18 cellular contexts compared by ENCODE assay signal in genomic region chr1:100713636-100714035, GRCh38. TPM values are rescaled to one million over a fixed set of nuclear protein-coding genes. Genes with fewer than 3 reads are reported as not detected.
DNase-seq lines count a peak whose midpoint lies in the region; ATAC-seq and TF ChIP-seq lines count a peak whose summit lies in the region.
"Had no signal": no experiment of that assay in that cellular context is flagged by ENCODE, and none has a peak within 500 bp of the region (broad histone marks: within the 10 kb centered on the region; RNA-seq: fewer than 3 reads in every experiment).

No MANE protein-coding gene starts in this region.

- H3K4me2 ChIP-seq in mammary epithelial cell (ENCODE audit: insufficient read depth, low read depth, low read length): no peak overlapping the region
- H3K4me2 ChIP-seq: hepatocyte had no signal

- intact Hi-C loops in MCF 10A (cut with micrococcal nuclease): no loop called here
- intact Hi-C loops in mammary epithelial cell (cut with micrococcal nuclease): no loop called here
- intact Hi-C loops in activated CD4-positive, alpha-beta memory T cell treated with anti-CD3 and anti-CD28 coated beads for 36 hours (cut with micrococcal nuclease): loop anchor here (1.0 kb wide), 1 partner anchor 87 kb away; no protein-coding TSS in a partner anchor

- H3K27ac Mint-ChIP-seq in MCF 10A (ENCODE audit: low read depth, unreplicated experiment): no peak overlapping the region
- peak overlapping the region; percentile 90 for H3K27ac Mint-ChIP-seq in activated naive CD8-positive, alpha-beta T cell treated with anti-CD3 and anti-CD28 coated beads, Interleukin-2, amount 10 ng/mL, durations not matched to agents 7 days and 5 days
- H3K27ac Mint-ChIP-seq in stimulated activated naive CD8-positive, alpha-beta T cell treated with anti-CD3 and anti-CD28 coated beads, Interleukin-15, amount 100 ng/mL, for 72 hours: no peak overlapping the region
- H3K27ac Mint-ChIP-seq in activated CD4-positive, alpha-beta memory T cell treated with anti-CD3 and anti-CD28 coated beads for 36 hours: no peak overlapping the region
- H3K27ac Mint-ChIP-seq: activated CD4-positive, alpha-beta T cell treated with anti-CD3 and anti-CD28 coated beads, Interleukin-2, amount 10 ng/mL, durations not matched to agents 7 days and 5 days; CD4-positive, alpha-beta T cell had no signal

- CTCF ChIA-PET in MCF 10A (lab: Yijun Ruan, JAX): interaction anchor here (0.6 kb wide), 1 partner anchor 978 kb away, joined by 4 read pairs; no protein-coding TSS in a partner anchor
- CTCF ChIA-PET in mammary epithelial cell (lab: Charles Lee; ENCODE audit: low non-redundant PET): no interaction called here
- CTCF ChIA-PET in activated CD4-positive, alpha-beta memory T cell treated with anti-CD3 and anti-CD28 coated beads for 36 hours (lab: Charles Lee): interaction anchor here (1.0 kb wide), 1 partner anchor 155 kb away, joined by 3 read pairs; no protein-coding TSS in a partner anchor

- H3K79me2 ChIP-seq in mammary epithelial cell (ENCODE audit: insufficient read depth, low read length): no peaks in the 10 kb centered on the region
- H3K79me2 ChIP-seq: hepatocyte, parathyroid adenoma had no signal

- peak; percentile 47 for DNase-seq in MCF 10A (ENCODE audit: unreplicated experiment)
- no peak for DNase-seq in mammary epithelial cell
- peak; percentile 26 for DNase-seq in activated naive CD8-positive, alpha-beta T cell treated with anti-CD3 and anti-CD28 coated beads, Interleukin-2, amount 10 ng/mL, durations not matched to agents 7 days and 5 days
- peak; percentile 26 for DNase-seq in kidney tubule cell (ENCODE audit: low spot score)
- peak; percentile 12 to 29 for DNase-seq in stimulated activated naive CD8-positive, alpha-beta T cell treated with anti-CD3 and anti-CD28 coated beads, Interleukin-15, amount 100 ng/mL, for 72 hours
- no peak for DNase-seq in HuH-7 (ENCODE audit: low spot score)
- DNase-seq in activated CD4-positive, alpha-beta memory T cell treated with anti-CD3 and anti-CD28 coated beads for 36 hours: no peak
- DNase-seq: anterior cingulate cortex, GF-D8, NCI-H1092 treated with DMSO at 0.1 percent for 48 hours, SHP77, stomach had no signal

- peak; percentile 31 for ATAC-seq in activated naive CD8-positive, alpha-beta T cell treated with anti-CD3 and anti-CD28 coated beads, Interleukin-2, amount 10 ng/mL, durations not matched to agents 7 days and 5 days (ENCODE audit: low read depth)
- peak; percentile 29 for ATAC-seq in stimulated activated naive CD8-positive, alpha-beta T cell treated with anti-CD3 and anti-CD28 coated beads, Interleukin-15, amount 100 ng/mL, for 72 hours
- ATAC-seq in GM18517 (IDR thresholded peaks at IDR 0.05; ENCODE audit: unreplicated experiment): no peak

- no peak overlapping the region for H3K27ac ChIP-seq in mammary epithelial cell (ENCODE audit: insufficient read depth, low read depth, low read length)
- H3K27ac ChIP-seq: hepatocyte, parathyroid adenoma had no signal

- no peak overlapping the region for H2AFZ ChIP-seq in mammary epithelial cell (ENCODE audit: low read depth, low read length)
- H2AFZ ChIP-seq: hepatocyte, parathyroid adenoma had no signal

- dilution Hi-C loops in mammary epithelial cell (cut with HindIII; ENCODE audit: low sequenced_read_pairs): no loop called here

- POLR2A ChIA-PET in MCF 10A (lab: Yijun Ruan, JAX): no interaction called here
- POLR2A ChIA-PET in activated naive CD8-positive, alpha-beta T cell treated with anti-CD3 and anti-CD28 coated beads, Interleukin-2, amount 10 ng/mL, durations not matched to agents 7 days and 5 days (lab: Charles Lee): interaction anchor here (0.6 kb wide), 1 partner anchor 138 kb away, joined by 4 read pairs; no protein-coding TSS in a partner anchor
- POLR2A ChIA-PET in activated CD4-positive, alpha-beta memory T cell treated with anti-CD3 and anti-CD28 coated beads for 36 hours (lab: Charles Lee): interaction anchor here (0.6 kb wide), 1 partner anchor 129 kb away, joined by 3 read pairs; no protein-coding TSS in a partner anchor

- no peaks in the 10 kb centered on the region for H3K36me3 Mint-ChIP-seq in MCF 10A (ENCODE audit: insufficient read depth, unreplicated experiment)
- H3K36me3 Mint-ChIP-seq in activated naive CD8-positive, alpha-beta T cell treated with anti-CD3 and anti-CD28 coated beads, Interleukin-2, amount 10 ng/mL, durations not matched to agents 7 days and 5 days: peaks cover 14% of the 10 kb centered on the region
- no peaks in the 10 kb centered on the region for H3K36me3 Mint-ChIP-seq in activated CD4-positive, alpha-beta memory T cell treated with anti-CD3 and anti-CD28 coated beads for 36 hours

- H3K4me1 Mint-ChIP-seq in MCF 10A (ENCODE audit: insufficient read depth, unreplicated experiment): no peaks in the 10 kb centered on the region
- peaks cover 42% of the 10 kb centered on the region for H3K4me1 Mint-ChIP-seq in activated naive CD8-positive, alpha-beta T cell treated with anti-CD3 and anti-CD28 coated beads, Interleukin-2, amount 10 ng/mL, durations not matched to agents 7 days and 5 days
- H3K4me1 Mint-ChIP-seq in stimulated activated naive CD8-positive, alpha-beta T cell treated with anti-CD3 and anti-CD28 coated beads, Interleukin-15, amount 100 ng/mL, for 72 hours: peaks cover 45% of the 10 kb centered on the region
- H3K4me1 Mint-ChIP-seq in activated CD4-positive, alpha-beta memory T cell treated with anti-CD3 and anti-CD28 coated beads for 36 hours (ENCODE audit: low read depth): peaks cover 5% of the 10 kb centered on the region

- BruUV-seq in MCF 10A (replicated peaks; lab: Mats Ljungman, UMichigan): no TSS peak
- BruUV-seq in mammary epithelial cell (replicated peaks; lab: Mats Ljungman, UMichigan): no TSS peak

- no peaks in the 10 kb centered on the region for H3K4me1 ChIP-seq in mammary epithelial cell (ENCODE audit: insufficient read depth, low read length)
- H3K4me1 ChIP-seq: parathyroid adenoma had no signal

- H4K20me1 ChIP-seq in mammary epithelial cell (ENCODE audit: insufficient read depth, low read length): no peaks in the 10 kb centered on the region

- H3K9me3 Mint-ChIP-seq in MCF 10A (ENCODE audit: unreplicated experiment): no peaks in the 10 kb centered on the region
- H3K9me3 Mint-ChIP-seq in activated naive CD8-positive, alpha-beta T cell treated with anti-CD3 and anti-CD28 coated beads, Interleukin-2, amount 10 ng/mL, durations not matched to agents 7 days and 5 days: peaks cover 7% of the 10 kb centered on the region
- no peaks in the 10 kb centered on the region for H3K9me3 Mint-ChIP-seq in stimulated activated naive CD8-positive, alpha-beta T cell treated with anti-CD3 and anti-CD28 coated beads, Interleukin-15, amount 100 ng/mL, for 72 hours
- H3K9me3 Mint-ChIP-seq in activated CD4-positive, alpha-beta memory T cell treated with anti-CD3 and anti-CD28 coated beads for 36 hours: no peaks in the 10 kb centered on the region
- H3K9me3 Mint-ChIP-seq: activated T-helper 1 cell treated with anti-CD3 and anti-CD28 coated beads, Interleukin-12 subunit alpha, Interleukin-12 subunit beta, Interleukin-2, Interleukin-4 antibody, amounts not matched to agents 30 ng/mL and 10 ng/mL and 1 ng/mL, durations not matched to agents 14 hours and 24 hours and 36 hours; CD4-positive, alpha-beta T cell had no signal

- TF ChIP-seq CTCF in MCF 10A (IDR thresholded peaks at IDR 0.05; ENCODE audit: unreplicated experiment) (no peak), mammary epithelial cell (conservative IDR thresholded peaks at IDR 0.05 in 1 of 2, IDR thresholded peaks at IDR 0.05 in 1 of 2; ENCODE audit: extremely low read depth in 1 of 2, insufficient read depth in 1 of 2, low read depth in 1 of 2, low read length in 2 of 2) (no peak)

- H3K4me3 Mint-ChIP-seq in MCF 10A (ENCODE audit: unreplicated experiment): no peak overlapping the region
- H3K4me3 Mint-ChIP-seq in activated naive CD8-positive, alpha-beta T cell treated with anti-CD3 and anti-CD28 coated beads, Interleukin-2, amount 10 ng/mL, durations not matched to agents 7 days and 5 days: peak overlapping the region; percentile 77
- peak overlapping the region; percentile 36 to 53 for H3K4me3 Mint-ChIP-seq in stimulated activated naive CD8-positive, alpha-beta T cell treated with anti-CD3 and anti-CD28 coated beads, Interleukin-15, amount 100 ng/mL, for 72 hours
- no peak overlapping the region for H3K4me3 Mint-ChIP-seq in activated CD4-positive, alpha-beta memory T cell treated with anti-CD3 and anti-CD28 coated beads for 36 hours
- H3K4me3 Mint-ChIP-seq: activated CD4-positive, alpha-beta T cell treated with anti-CD3 and anti-CD28 coated beads, Interleukin-2, amount 10 ng/mL, durations not matched to agents 7 days and 5 days; activated T-helper 1 cell treated with anti-CD3 and anti-CD28 coated beads, Interleukin-12 subunit alpha, Interleukin-12 subunit beta, Interleukin-2, Interleukin-4 antibody, amounts not matched to agents 30 ng/mL and 10 ng/mL and 1 ng/mL, durations not matched to agents 14 hours and 24 hours and 36 hours; CD4-positive, alpha-beta T cell had no signal

- no peak overlapping the region for H3K4me3 ChIP-seq in mammary epithelial cell (replicated peaks in 1 of 3; ENCODE audit: insufficient read depth in 1 of 3, low read depth in 2 of 3, low read length in 3 of 3)
- H3K4me3 ChIP-seq: hepatocyte, stomach had no signal

- 88% methylated on average over 3 of the region's 3 CpGs for WGBS in mammary epithelial cell (ENCODE audit: low coverage, missing lambda C conversion rate)

- H3K9ac ChIP-seq in mammary epithelial cell (ENCODE audit: insufficient read depth, low read length): no peak overlapping the region
- H3K9ac ChIP-seq: parathyroid adenoma had no signal

- H3K27me3 Mint-ChIP-seq in MCF 10A (ENCODE audit: insufficient read depth, unreplicated experiment): no peaks in the 10 kb centered on the region
- peaks cover 2% of the 10 kb centered on the region for H3K27me3 Mint-ChIP-seq in activated naive CD8-positive, alpha-beta T cell treated with anti-CD3 and anti-CD28 coated beads, Interleukin-2, amount 10 ng/mL, durations not matched to agents 7 days and 5 days
- H3K27me3 Mint-ChIP-seq in stimulated activated naive CD8-positive, alpha-beta T cell treated with anti-CD3 and anti-CD28 coated beads, Interleukin-15, amount 100 ng/mL, for 72 hours: no peaks in the 10 kb centered on the region
- H3K27me3 Mint-ChIP-seq in activated CD4-positive, alpha-beta memory T cell treated with anti-CD3 and anti-CD28 coated beads for 36 hours: peaks cover 8% of the 10 kb centered on the region

- H3K27me3 ChIP-seq in mammary epithelial cell (ENCODE audit: insufficient read depth, low read length): no peaks in the 10 kb centered on the region
- H3K27me3 ChIP-seq: hepatocyte, stomach had no signal

- in situ Hi-C loops in mammary epithelial cell (cut with MboI; ENCODE audit: low sequenced_read_pairs in 2 of 2): no loop called here

- no peaks in the 10 kb centered on the region for H3K36me3 ChIP-seq in mammary epithelial cell (ENCODE audit: insufficient read depth, low read length)
- H3K36me3 ChIP-seq: stomach had no signal

- no peaks in the 10 kb centered on the region for H3K9me3 ChIP-seq in mammary epithelial cell (replicated peaks; ENCODE audit: insufficient read depth, low read length)
- H3K9me3 ChIP-seq: stomach had no signal

RNA-seq across cellular contexts. Expression of gene VCAM1, which starts 5.9 kb away (rescaled TPM):
- total RNA-seq in MCF 10A (2022) (not detected in 2 replicates), mammary epithelial cell (under 1 TPM in 1 of 2 donors, not detected in 1; 0.17 TPM)
- not detected for polyA plus RNA-seq in mammary epithelial cell
- polyA minus RNA-seq in mammary epithelial cell: not detected
- under 1 TPM; 0.51 to 0.53 TPM for total RNA-seq in activated naive CD8-positive, alpha-beta T cell treated with anti-CD3 and anti-CD28 coated beads, Interleukin-2, amount 10 ng/mL, durations not matched to agents 7 days and 5 days
- not detected for total RNA-seq in activated CD4-positive, alpha-beta memory T cell treated with anti-CD3 and anti-CD28 coated beads for 36 hours
- total RNA-seq: activated CD4-positive, alpha-beta T cell treated with anti-CD3 and anti-CD28 coated beads, Interleukin-2, amount 10 ng/mL, durations not matched to agents 7 days and 5 days; CD4-positive, alpha-beta T cell had no signal

Comparison
In these comparisons a context has a peak if more than half of its experiments do, and no peak if none do; other contexts are left out.
1. DNase-seq: peak in MCF 10A (single experiment), activated naive CD8-positive, alpha-beta T cell treated with anti-CD3 and anti-CD28 coated beads, Interleukin-2, amount 10 ng/mL, durations not matched to agents 7 days and 5 days (single experiment), kidney tubule cell (single experiment) and stimulated activated naive CD8-positive, alpha-beta T cell treated with anti-CD3 and anti-CD28 coated beads, Interleukin-15, amount 100 ng/mL, for 72 hours (2 of 2); none in mammary epithelial cell (single experiment), HuH-7 (single experiment) and activated CD4-positive, alpha-beta memory T cell treated with anti-CD3 and anti-CD28 coated beads for 36 hours (single experiment).
2. H3K4me3 Mint-ChIP-seq: peak in activated naive CD8-positive, alpha-beta T cell treated with anti-CD3 and anti-CD28 coated beads, Interleukin-2, amount 10 ng/mL, durations not matched to agents 7 days and 5 days (single experiment) and stimulated activated naive CD8-positive, alpha-beta T cell treated with anti-CD3 and anti-CD28 coated beads, Interleukin-15, amount 100 ng/mL, for 72 hours (2 of 2); none in MCF 10A (single experiment) and activated CD4-positive, alpha-beta memory T cell treated with anti-CD3 and anti-CD28 coated beads for 36 hours (single experiment).